In genomic region chr6:112203577-112204349, GRCh38 we compare ENCODE assay signal across 9 cellular contexts. TPM values are rescaled to one million over a fixed set of nuclear protein-coding genes. Genes with fewer than 3 reads are reported as not detected.
A peak's percentile ranks its signal among the peaks of the same experiment; 100 is the strongest.
DNase-seq lines count a peak whose midpoint lies in the region; ATAC-seq and TF ChIP-seq lines count a peak whose summit lies in the region.
"Had no signal": no experiment of that assay in that cellular context is flagged by ENCODE, and none has a peak within 500 bp of the region (broad histone marks: within the 10 kb centered on the region; RNA-seq: fewer than 3 reads in every experiment).

No MANE protein-coding gene starts in this region.

- peaks cover 5 to 29% (median 8%) of the 10 kb centered on the region in 4 donors for H3K4me1 ChIP-seq in upper lobe of left lung

- H3K27ac ChIP-seq in upper lobe of left lung: peak overlapping the region; percentile 1 to 65 (median 30)

- peaks cover 24% of the 10 kb centered on the region for H3K4me1 Mint-ChIP-seq in activated T-cell treated with anti-CD3 and anti-CD28 coated beads, Interleukin-2, amount 50 U/mL, for 24 hours (ENCODE audit: low read depth)
- H3K4me1 Mint-ChIP-seq: T-helper 17 cell had no signal

- no peak for TF ChIP-seq CTCF in upper lobe of left lung (IDR thresholded peaks at IDR 0.05)

- no peak overlapping the region for H3K4me3 ChIP-seq in upper lobe of left lung

- no peaks in the 10 kb centered on the region for H3K36me3 ChIP-seq in upper lobe of left lung

- H3K27me3 Mint-ChIP-seq in activated T-cell treated with anti-CD3 and anti-CD28 coated beads, Interleukin-2, amount 50 U/mL, for 24 hours: peaks cover 9% of the 10 kb centered on the region

- TF ChIP-seq POLR2A in upper lobe of left lung (IDR thresholded peaks at IDR 0.05): no peak

- no peak for TF ChIP-seq EP300 in upper lobe of left lung (IDR thresholded peaks at IDR 0.05)

- H3K27me3 ChIP-seq in upper lobe of left lung: no peaks in the 10 kb centered on the region

- ATAC-seq in upper lobe of left lung (ENCODE audit: low FRiP score in 2 of 2): no peak
- ATAC-seq: T-helper 17 cell had no signal

- H3K9me3 ChIP-seq in upper lobe of left lung: no peaks in the 10 kb centered on the region

- H3K36me3 Mint-ChIP-seq in activated T-cell treated with anti-CD3 and anti-CD28 coated beads, Interleukin-2, amount 50 U/mL, for 24 hours (ENCODE audit: low read depth): no peaks in the 10 kb centered on the region

- 61 to 68% methylated on average over 6 of the region's 6 CpGs for WGBS in upper lobe of left lung, 2 donors

- no peak for DNase-seq in activated T-cell treated with anti-CD3 and anti-CD28 coated beads, Interleukin-2, amount 50 U/mL, for 24 hours
- no peak for DNase-seq in activated T-cell treated with anti-CD3 and anti-CD28 coated beads for 4 hours
- DNase-seq in NCI-H69 (lab: John Stamatoyannopoulos, UW): peak; percentile 1
- DNase-seq in fibroblast of the conjunctiva (ENCODE audit: low read depth): peak; percentile 60
- DNase-seq in upper lobe of left lung: no peak
- DNase-seq in NCI-H1436 (lab: John Stamatoyannopoulos, UW): no peak
- DNase-seq in activated naive CD4-positive, alpha-beta T cell (lab: John Stamatoyannopoulos, UW): no peak
- no peak for DNase-seq in stimulated activated CD4-positive, alpha-beta T cell treated with anti-CD3 and anti-CD28 coated beads, Interleukin-4, amount 100 ng/mL, for 4 hours
- DNase-seq: T-helper 17 cell had no signal

- H3K9me3 Mint-ChIP-seq in activated T-cell treated with anti-CD3 and anti-CD28 coated beads, Interleukin-2, amount 50 U/mL, for 24 hours: peaks cover 3% of the 10 kb centered on the region

- peak overlapping the region; percentile 82 for H3K27ac Mint-ChIP-seq in activated T-cell treated with anti-CD3 and anti-CD28 coated beads, Interleukin-2, amount 50 U/mL, for 24 hours
- H3K27ac Mint-ChIP-seq: T-helper 17 cell had no signal

- H3K4me3 Mint-ChIP-seq in activated T-cell treated with anti-CD3 and anti-CD28 coated beads, Interleukin-2, amount 50 U/mL, for 24 hours: peak overlapping the region; percentile 28
- H3K4me3 Mint-ChIP-seq: T-helper 17 cell had no signal

RNA-seq across cellular contexts. Expression of gene LAMA4, which starts 50.6 kb away (rescaled TPM):
- 100 to 1,000 TPM in 2 of 6 donors, 10 to 100 TPM in 4; 29.5 to 119 (median 58.9) TPM for total RNA-seq in upper lobe of left lung
- total RNA-seq: T-helper 17 cell had no signal

Comparison
In these comparisons a context has a peak if more than half of its experiments do, and no peak if none do; other contexts are left out.
1. DNase-seq: peak in NCI-H69 (single experiment) and fibroblast of the conjunctiva (single experiment); none in activated T-cell treated with anti-CD3 and anti-CD28 coated beads, Interleukin-2, amount 50 U/mL, for 24 hours (single experiment), activated T-cell treated with anti-CD3 and anti-CD28 coated beads for 4 hours (single experiment), upper lobe of left lung (0 of 2), NCI-H1436 (single experiment), activated naive CD4-positive, alpha-beta T cell (0 of 4) and stimulated activated CD4-positive, alpha-beta T cell treated with anti-CD3 and anti-CD28 coated beads, Interleukin-4, amount 100 ng/mL, for 4 hours (0 of 2).